In the genomic region with DNA sequence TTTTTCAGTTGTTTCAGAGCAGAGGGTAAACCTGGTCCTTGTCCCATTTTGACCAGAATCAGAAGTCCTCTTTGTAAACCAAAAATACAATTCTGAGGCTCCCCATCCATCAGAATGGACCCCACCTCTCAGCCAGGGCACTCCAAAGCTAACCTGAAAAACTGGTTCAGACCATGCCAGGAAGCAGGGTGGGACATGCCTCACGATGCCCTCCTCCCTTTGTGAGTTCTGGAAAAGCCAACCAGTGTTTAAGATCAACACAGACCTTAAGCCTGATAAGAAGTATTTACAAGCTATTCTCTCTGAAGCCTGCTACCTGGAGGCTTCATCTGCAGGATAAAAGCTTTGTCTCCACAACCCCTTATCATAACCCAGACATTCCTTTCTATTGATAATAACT, we compare ENCODE assay signal across 18 cellular contexts. TPM values are rescaled to one million over a fixed set of nuclear protein-coding genes. Genes with fewer than 3 reads are reported as not detected.
"Had no signal": no experiment of that assay in that cellular context is flagged by ENCODE, and none has a peak within 500 bp of the region (broad histone marks: within the 10 kb centered on the region; RNA-seq: fewer than 3 reads in every experiment).

No MANE protein-coding gene starts in this region.

- H3K4me1 Mint-ChIP-seq: neural crest cell; stimulated activated effector memory CD8-positive, alpha-beta T cell treated with anti-CD3 and anti-CD28 coated beads, Interleukin-12 subunit alpha, Interleukin-12 subunit beta, amount 100 ng/mL, for 72 hours had no signal

- H3K9me3 ChIP-seq: esophagus muscularis mucosa, gastrocnemius medialis, psoas muscle, right lobe of liver, suprapubic skin, tibial artery had no signal

- H3K27ac Mint-ChIP-seq: stimulated activated effector memory CD8-positive, alpha-beta T cell treated with anti-CD3 and anti-CD28 coated beads, Interleukin-12 subunit alpha, Interleukin-12 subunit beta, amount 100 ng/mL, for 72 hours had no signal

- H3K9me3 Mint-ChIP-seq: naive thymus-derived CD8-positive, alpha-beta T cell; neural crest cell; stimulated activated effector memory CD8-positive, alpha-beta T cell treated with anti-CD3 and anti-CD28 coated beads, Interleukin-12 subunit alpha, Interleukin-12 subunit beta, amount 100 ng/mL, for 72 hours had no signal

- DNase-seq: effector memory CD4-positive, alpha-beta T cell; gastrocnemius medialis; heart right ventricle; hypothalamus; kidney glomerular epithelial cell; naive thymus-derived CD8-positive, alpha-beta T cell; psoas muscle; retina; stimulated activated CD4-positive, alpha-beta T cell treated with anti-CD3 and anti-CD28 coated beads, Interleukin-4, amount 100 ng/mL, for 1 hour; stimulated activated CD8-positive, alpha-beta memory T cell treated with anti-CD3 and anti-CD28 coated beads, Interleukin-4, amount 100 ng/mL, for 48 hours; stimulated activated naive CD8-positive, alpha-beta T cell treated with anti-CD3 and anti-CD28 coated beads, Interleukin-15, Interleukin-2, amounts not matched to agents 100 U/mL and 50 U/mL, for 24 hours had no signal

- H3K36me3 ChIP-seq: esophagus muscularis mucosa, gastrocnemius medialis, heart right ventricle, right lobe of liver, suprapubic skin, tibial artery had no signal

- H3K4me3 Mint-ChIP-seq: naive thymus-derived CD8-positive, alpha-beta T cell; neural crest cell; stimulated activated effector memory CD8-positive, alpha-beta T cell treated with anti-CD3 and anti-CD28 coated beads, Interleukin-12 subunit alpha, Interleukin-12 subunit beta, amount 100 ng/mL, for 72 hours had no signal

- H3K36me3 Mint-ChIP-seq: naive thymus-derived CD8-positive, alpha-beta T cell; stimulated activated effector memory CD8-positive, alpha-beta T cell treated with anti-CD3 and anti-CD28 coated beads, Interleukin-12 subunit alpha, Interleukin-12 subunit beta, amount 100 ng/mL, for 72 hours had no signal

- ATAC-seq: gastrocnemius medialis; heart right ventricle; naive thymus-derived CD8-positive, alpha-beta T cell; psoas muscle; right lobe of liver; stimulated activated effector memory CD8-positive, alpha-beta T cell treated with anti-CD3 and anti-CD28 coated beads, Interleukin-12 subunit alpha, Interleukin-12 subunit beta, amount 100 ng/mL, for 72 hours; stimulated activated naive CD8-positive, alpha-beta T cell treated with anti-CD3 and anti-CD28 coated beads, Interleukin-15, Interleukin-2, amounts not matched to agents 100 U/mL and 50 U/mL, for 24 hours had no signal

- H3K27me3 ChIP-seq: esophagus muscularis mucosa, gastrocnemius medialis, right lobe of liver, suprapubic skin, tibial artery had no signal

- H3K4me1 ChIP-seq: psoas muscle had no signal

- H3K4me3 ChIP-seq: esophagus muscularis mucosa, gastrocnemius medialis, heart right ventricle, psoas muscle, right lobe of liver, suprapubic skin, tibial artery had no signal

- H3K27ac ChIP-seq: epithelial cell of prostate, esophagus muscularis mucosa, gastrocnemius medialis, heart right ventricle, psoas muscle, right lobe of liver, suprapubic skin, tibial artery had no signal

- H3K27me3 Mint-ChIP-seq: naive thymus-derived CD8-positive, alpha-beta T cell had no signal

RNA-seq across cellular contexts. Expression of gene TNFAIP2, which starts 35.4 kb away (rescaled TPM):
- polyA plus RNA-seq: naive thymus-derived CD8-positive, alpha-beta T cell had no signal
